Comparison of ENCODE assay signal across 14 cellular contexts in the genomic region with DNA sequence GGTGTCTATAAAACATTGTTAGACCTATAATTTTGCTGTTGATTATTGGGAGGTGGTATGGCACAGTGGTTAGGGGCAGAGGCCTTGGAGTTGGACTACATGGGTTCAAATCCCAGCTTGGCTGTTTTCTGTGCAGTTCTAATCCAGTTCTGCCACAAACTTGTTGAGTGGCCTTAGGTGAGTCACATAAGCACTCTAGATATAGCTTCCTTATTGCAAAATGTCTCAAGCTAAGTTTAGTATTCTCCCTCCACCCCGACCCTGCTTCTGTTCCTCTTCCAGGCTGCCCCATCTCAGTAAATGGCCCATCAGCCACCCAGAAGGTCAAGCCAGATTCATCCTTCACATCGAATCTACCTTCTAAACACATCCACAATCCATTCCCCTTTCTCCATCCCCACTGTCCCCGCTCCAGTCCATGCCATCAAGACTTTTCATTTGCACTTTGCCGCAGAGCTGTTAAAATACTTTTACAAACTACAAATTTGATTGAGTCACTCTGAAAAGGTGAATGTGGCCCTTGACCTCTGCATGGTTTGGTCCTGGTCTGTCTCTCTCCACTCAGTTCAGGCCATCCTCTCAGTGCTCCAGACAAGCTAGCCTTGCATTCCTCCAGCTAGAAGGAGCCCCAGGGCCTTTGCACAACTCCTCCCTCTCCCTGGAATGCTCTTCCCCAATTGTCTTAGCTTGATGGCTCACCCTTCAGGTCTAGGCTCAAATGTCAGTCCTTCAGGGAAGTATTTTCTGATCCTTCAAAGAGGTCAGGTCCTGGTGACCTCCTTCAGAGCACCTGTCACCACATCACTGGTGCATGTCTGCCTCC. TPM values are rescaled to one million over a fixed set of nuclear protein-coding genes. Genes with fewer than 3 reads are reported as not detected.
A peak's percentile ranks its signal among the peaks of the same experiment; 100 is the strongest.
DNase-seq lines count a peak whose midpoint lies in the region; ATAC-seq, FAIRE-seq and TF ChIP-seq lines count a peak whose summit lies in the region.
"Had no signal": no experiment of that assay in that cellular context is flagged by ENCODE, and none has a peak within 500 bp of the region (broad histone marks: within the 10 kb centered on the region; RNA-seq: fewer than 3 reads in every experiment).

No MANE protein-coding gene starts in this region.

- intact Hi-C loops in left colon (cut with DNase I, micrococcal nuclease): no loop called here

- H3K36me3 ChIP-seq in KOPT-K1 (ENCODE audit: insufficient read depth, low read length) (peaks cover 43% of the 10 kb centered on the region), Peyer's patch (peaks cover 0 to 40% (median 0%) of the 10 kb centered on the region in 3 donors), small intestine (ENCODE audit: control insufficient read depth in 2 of 2, insufficient read depth in 2 of 2, low read length in 2 of 2) (peaks cover 0 to 4% of the 10 kb centered on the region in 2 donors)
- H3K36me3 ChIP-seq: ovary had no signal

- ATAC-seq in left colon: peak; percentile 18
- ATAC-seq in GM21576 (IDR thresholded peaks at IDR 0.05; ENCODE audit: unreplicated experiment): no peak

- TF ChIP-seq POLR2A in Peyer's patch (IDR thresholded peaks at IDR 0.05): no peak

- TF ChIP-seq CTCF in Peyer's patch (IDR thresholded peaks at IDR 0.05): no peak

- 82 to 88% (median 84%) methylated on average over 4 of the region's 4 CpGs for WGBS in small intestine, 3 donors

- H3K27me3 ChIP-seq in Peyer's patch (no peaks in the 10 kb centered on the region), small intestine (ENCODE audit: control insufficient read depth in 2 of 2, insufficient read depth in 2 of 2, low read length in 2 of 2) (no peaks in the 10 kb centered on the region)
- H3K27me3 ChIP-seq: ovary had no signal

- FAIRE-seq in small intestine (lab: Jason Lieb, UNC): no peak
- FAIRE-seq in GM19239 (lab: Jason Lieb, UNC): no peak
- FAIRE-seq: frontal cortex had no signal

- no peak for DNase-seq in Peyer's patch
- DNase-seq in left colon: peak; percentile 20 to 28
- no peak for DNase-seq in small intestine
- no peak for DNase-seq in T1000 (lab: John Stamatoyannopoulos, UW)
- DNase-seq in GM19239 (ENCODE audit: insufficient read length, low spot score): no peak
- DNase-seq: activated CD4-positive, CD25-positive, alpha-beta regulatory T cell; CD4-positive, alpha-beta memory T cell; NCI-H345; ovary had no signal

- H3K4me1 ChIP-seq in Peyer's patch (peaks cover 0 to 34% (median 10%) of the 10 kb centered on the region in 4 donors), small intestine (ENCODE audit: control insufficient read depth in 2 of 2, insufficient read depth in 1 of 2, low read depth in 1 of 2, low read length in 1 of 2) (peaks cover 5 to 7% of the 10 kb centered on the region in 2 donors)
- H3K4me1 ChIP-seq: HAP-1 had no signal

- no peak overlapping the region for H3K4me3 ChIP-seq in Peyer's patch
- no peak overlapping the region for H3K4me3 ChIP-seq in small intestine (ENCODE audit: low read depth in 1 of 2, low read length in 2 of 2)
- H3K4me3 ChIP-seq: HAP-1, ovary had no signal

- H3K9me3 ChIP-seq in KOPT-K1 (ENCODE audit: insufficient read depth, low read length, poor library complexity, severe bottlenecking) (no peaks in the 10 kb centered on the region), Peyer's patch (no peaks in the 10 kb centered on the region), small intestine (ENCODE audit: control insufficient read depth, low read depth) (no peaks in the 10 kb centered on the region)
- H3K9me3 ChIP-seq: HAP-1, ovary had no signal

- H3K27ac ChIP-seq in KOPT-K1 (ENCODE audit: low read depth, low read length, poor library complexity, severe bottlenecking): peak overlapping the region; percentile 36
- H3K27ac ChIP-seq in Peyer's patch: peak overlapping the region in 3 of 4 donors; percentile 22 to 85 (median 62)
- H3K27ac ChIP-seq in small intestine (ENCODE audit: low read depth in 1 of 2, low read length in 1 of 2): peak overlapping the region; percentile 32 to 71
- H3K27ac ChIP-seq: ovary had no signal

RNA-seq across cellular contexts. Expression of a gene that starts 10.0 kb away (rescaled TPM):
- total RNA-seq in Peyer's patch: 100 to 1,000 TPM in 3 of 4 donors, 10 to 100 TPM in 1; 56.1 to 258 (median 237) TPM
- total RNA-seq in left colon: 100 to 1,000 TPM; 143 to 156 TPM
- polyA plus RNA-seq in small intestine: 100 to 1,000 TPM in 2 of 3 donors, 10 to 100 TPM in 1; 96.9 to 370 (median 249) TPM

RNA-seq across cellular contexts. Expression of a gene that starts 14.3 kb away (rescaled TPM):
- total RNA-seq in Peyer's patch: 10 to 100 TPM; 44.6 to 81.4 (median 62.2) TPM
- total RNA-seq in left colon: 10 to 100 TPM; 58.8 to 64.1 TPM
- 10 to 100 TPM; 33.5 to 97.7 (median 41.3) TPM for polyA plus RNA-seq in small intestine

RNA-seq across cellular contexts. Expression of a gene that starts 23.7 kb away (rescaled TPM):
- total RNA-seq in Peyer's patch (10 to 100 TPM; 13.8 to 56.9 (median 16.4) TPM), left colon (10 to 100 TPM; 19.5 to 23.3 TPM)
- polyA plus RNA-seq in small intestine: 10 to 100 TPM; 15.7 to 43.8 (median 19.5) TPM

RNA-seq across cellular contexts. Expression of a gene that starts 23.8 kb away (rescaled TPM):
- total RNA-seq in Peyer's patch (1 to 10 TPM in 3 of 4 donors, not detected in 1; 1.1 to 5.0 (median 1.2) TPM), left colon (under 1 TPM; 0.11 to 0.21 TPM)
- polyA plus RNA-seq in small intestine: under 1 TPM in 2 of 3 donors, not detected in 1; 0.42 to 0.81 TPM
- polyA plus RNA-seq: IgD-negative memory B cell had no signal

RNA-seq across cellular contexts. Expression of a gene that starts 37.4 kb away (rescaled TPM):
- 10 to 100 TPM; 11.6 to 20.8 (median 15.8) TPM for total RNA-seq in Peyer's patch
- total RNA-seq in left colon: 10 to 100 TPM; 32.6 to 39.9 TPM
- 10 to 100 TPM; 14.9 to 16.8 (median 15.8) TPM for polyA plus RNA-seq in small intestine
- total RNA-seq: CD4-positive, alpha-beta memory T cell had no signal

Comparison
In these comparisons a context has a peak if more than half of its experiments do, and no peak if none do; other contexts are left out.
1. DNase-seq: peak in left colon (2 of 2); none in Peyer's patch (0 of 3), small intestine (single experiment), T1000 (single experiment) and GM19239 (single experiment).
2. Peak in every context shown above with its lines, with median percentiles within 50 percentile points of each other: H3K27ac ChIP-seq.